Comparison of ENCODE assay signal across 17 cellular contexts in genomic region chr6:141548969-141549368, GRCh38.
DNase-seq lines count a peak whose midpoint lies in the region; FAIRE-seq and TF ChIP-seq lines count a peak whose summit lies in the region.
"Had no signal": no experiment of that assay in that cellular context is flagged by ENCODE, and none has a peak within 500 bp of the region (broad histone marks: within the 10 kb centered on the region; RNA-seq: fewer than 3 reads in every experiment).

No MANE protein-coding gene starts in this region.

- no peak overlapping the region for H3K4me3 Mint-ChIP-seq in activated CD4-positive, alpha-beta T cell treated with anti-CD3 and anti-CD28 coated beads, Interleukin-2, amount 10 ng/mL, durations not matched to agents 24 days and 14 days
- H3K4me3 Mint-ChIP-seq: natural killer cell had no signal

- H3K27me3 Mint-ChIP-seq in activated CD4-positive, alpha-beta T cell treated with anti-CD3 and anti-CD28 coated beads, Interleukin-2, amount 10 ng/mL, durations not matched to agents 24 days and 14 days: peaks cover 5% of the 10 kb centered on the region
- H3K27me3 Mint-ChIP-seq: progenitor cell of endocrine pancreas had no signal

- TF ChIP-seq CTCF in bronchial epithelial cell (IDR thresholded peaks at IDR 0.05; ENCODE audit: insufficient read depth, low read length, severe bottlenecking): no peak

- H3K36me3 ChIP-seq in bronchial epithelial cell (ENCODE audit: control insufficient read depth, insufficient read depth, low read length): no peaks in the 10 kb centered on the region
- H3K36me3 ChIP-seq: BE2C, lower lobe of right lung had no signal

- intact Hi-C loops in activated CD4-positive, alpha-beta T cell treated with anti-CD3 and anti-CD28 coated beads, Interleukin-2, amount 10 ng/mL, durations not matched to agents 24 days and 14 days (cut with micrococcal nuclease): no loop called here

- no peaks in the 10 kb centered on the region for H3K36me3 Mint-ChIP-seq in activated CD4-positive, alpha-beta T cell treated with anti-CD3 and anti-CD28 coated beads, Interleukin-2, amount 10 ng/mL, durations not matched to agents 24 days and 14 days (ENCODE audit: low read depth)

- H3K4me1 Mint-ChIP-seq in activated CD4-positive, alpha-beta T cell treated with anti-CD3 and anti-CD28 coated beads, Interleukin-2, amount 10 ng/mL, durations not matched to agents 24 days and 14 days: no peaks in the 10 kb centered on the region

- no peak for FAIRE-seq in bronchial epithelial cell (lab: Jason Lieb, UNC)

- DNase-seq in H4 (ENCODE audit: low spot score) (peak; percentile 16), MV-4-11 (lab: John Stamatoyannopoulos, UW) (peak; percentile 65), bronchial epithelial cell (ENCODE audit: low read depth) (peak; percentile 100), iris pigment epithelial cell (ENCODE audit: low read depth) (peak; percentile 86), UCSD-AML1 (lab: John Stamatoyannopoulos, UW; ENCODE audit: unreplicated experiment) (no peak), foreskin melanocyte (no peak), AML-193 (lab: John Stamatoyannopoulos, UW) (no peak)
- DNase-seq in activated CD4-positive, alpha-beta T cell treated with anti-CD3 and anti-CD28 coated beads, Interleukin-2, amount 10 ng/mL, durations not matched to agents 24 days and 14 days: no peak
- DNase-seq: amniotic stem cell; BE2C; lower lobe of right lung; natural killer cell; NCI-H146; NCI-H226; NK-92 treated with Interleukin-12 subunit alpha and Interleukin-12 subunit beta, amount 100 ng/mL, for 24 hours; T-helper 1 cell had no signal

- H3K9me3 Mint-ChIP-seq in activated CD4-positive, alpha-beta T cell treated with anti-CD3 and anti-CD28 coated beads, Interleukin-2, amount 10 ng/mL, durations not matched to agents 24 days and 14 days: no peaks in the 10 kb centered on the region

- H3K27ac Mint-ChIP-seq in activated CD4-positive, alpha-beta T cell treated with anti-CD3 and anti-CD28 coated beads, Interleukin-2, amount 10 ng/mL, durations not matched to agents 24 days and 14 days: no peak overlapping the region
- H3K27ac Mint-ChIP-seq: natural killer cell, progenitor cell of endocrine pancreas had no signal

- H3K27me3 ChIP-seq in bronchial epithelial cell (ENCODE audit: control insufficient read depth, insufficient read depth, low read length): no peaks in the 10 kb centered on the region
- H3K27me3 ChIP-seq: BE2C had no signal

- no peak overlapping the region for H3K4me3 ChIP-seq in bronchial epithelial cell (ENCODE audit: low read depth, low read length)
- H3K4me3 ChIP-seq: lower lobe of right lung had no signal

Comparison
In these comparisons a context has a peak if more than half of its experiments do, and no peak if none do; other contexts are left out.
1. DNase-seq: peak in H4 (single experiment), MV-4-11 (single experiment), bronchial epithelial cell (single experiment) and iris pigment epithelial cell (single experiment); none in UCSD-AML1 (single experiment), activated CD4-positive, alpha-beta T cell treated with anti-CD3 and anti-CD28 coated beads, Interleukin-2, amount 10 ng/mL, durations not matched to agents 24 days and 14 days (single experiment), foreskin melanocyte (single experiment) and AML-193 (0 of 2).